ENCODE assay signal across 12 cellular contexts in the genomic region with DNA sequence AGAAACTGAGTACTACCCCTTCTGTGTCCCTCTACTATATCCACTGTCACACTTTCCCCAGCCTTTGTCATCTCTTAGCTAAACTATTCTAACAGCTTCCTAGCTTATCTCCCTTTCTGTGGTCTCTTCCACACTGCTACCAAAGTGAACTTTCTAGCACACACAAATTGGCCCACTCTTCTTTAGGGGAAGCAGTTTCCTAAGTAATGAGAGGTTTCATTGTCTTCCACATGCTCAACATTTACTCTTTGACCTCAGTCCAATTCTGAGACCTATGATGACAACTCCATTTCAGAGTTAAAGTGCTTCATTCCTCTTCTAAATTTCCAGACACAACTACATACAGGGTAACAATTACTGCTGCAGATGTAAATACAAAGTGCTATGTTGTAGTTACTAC. TPM values are rescaled to one million over a fixed set of nuclear protein-coding genes. Genes with fewer than 3 reads are reported as not detected.
DNase-seq lines count a peak whose midpoint lies in the region; ATAC-seq, FAIRE-seq and TF ChIP-seq lines count a peak whose summit lies in the region.
"Had no signal": no experiment of that assay in that cellular context is flagged by ENCODE, and none has a peak within 500 bp of the region (broad histone marks: within the 10 kb centered on the region; RNA-seq: fewer than 3 reads in every experiment).

No MANE protein-coding gene starts in this region.

- H2AFZ ChIP-seq in HepG2 (ENCODE audit: low read length) = no peak overlapping the region
- H2AFZ ChIP-seq in mesenchymal stem cell (ENCODE audit: low read depth, low read length) = no peak overlapping the region

- H3K27ac Mint-ChIP-seq in central memory CD8-positive, alpha-beta T cell (ENCODE audit: low read depth) = peak overlapping the region; percentile 50

- H3K4me3 Mint-ChIP-seq in central memory CD8-positive, alpha-beta T cell = no peak overlapping the region

- no peak overlapping the region for H3K23ac ChIP-seq in mesenchymal stem cell (ENCODE audit: low read length in 2 of 2)

- H3K14ac ChIP-seq in mesenchymal stem cell (ENCODE audit: low read length in 2 of 2) = no peak overlapping the region

- H3K27ac ChIP-seq in HepG2 (ENCODE audit: extremely low read length, insufficient read depth, low read length) (peak overlapping the region; percentile 64), right lobe of liver (no peak overlapping the region), mesenchymal stem cell (ENCODE audit: low read length, poor library complexity, severe bottlenecking) (no peak overlapping the region)

- H2BK15ac ChIP-seq in mesenchymal stem cell (ENCODE audit: low read depth, poor library complexity, severe bottlenecking) = no peak overlapping the region

- H2AK5ac ChIP-seq in mesenchymal stem cell (ENCODE audit: low read length, severe bottlenecking) = no peak overlapping the region

- no peaks in the 10 kb centered on the region for H3K9me3 ChIP-seq in HepG2 (ENCODE audit: low read length)
- H3K9me3 ChIP-seq in right lobe of liver = no peaks in the 10 kb centered on the region
- no peaks in the 10 kb centered on the region for H3K9me3 ChIP-seq in mesenchymal stem cell (ENCODE audit: control insufficient read depth, low read length)

- in situ Hi-C loops in HepG2 (cut with HindIII; ENCODE audit: extremely low pct_ligation_motif_present, low pct_unique_long_range_greater_than_20kb) = no loop called here

- H3K4me1 ChIP-seq in HepG2 (ENCODE audit: insufficient read depth, low read length) (peaks cover 19% of the 10 kb centered on the region), right lobe of liver (no peaks in the 10 kb centered on the region), mesenchymal stem cell (ENCODE audit: control insufficient read depth, insufficient read depth, low read depth, low read length) (no peaks in the 10 kb centered on the region)

- ATAC-seq in HepG2 = peak; percentile 86
- ATAC-seq in right lobe of liver = no peak
- no peak for ATAC-seq in central memory CD8-positive, alpha-beta T cell (replicated peaks; ENCODE audit: extremely low read depth, poor library complexity, severe bottlenecking)

- H3K4me2 ChIP-seq in HepG2 (ENCODE audit: low read depth, low read length) = no peak overlapping the region
- H3K4me2 ChIP-seq in mesenchymal stem cell (ENCODE audit: low read length, poor library complexity, severe bottlenecking) = no peak overlapping the region

- H2BK120ac ChIP-seq in mesenchymal stem cell (ENCODE audit: low read depth, low read length) = no peak overlapping the region

- intact Hi-C loops in HepG2 (cut with micrococcal nuclease; ENCODE audit: unreplicated experiment) (loop anchor here (2.0 kb wide), 1 partner anchor 32 kb away; a partner anchor contains a TSS), right lobe of liver (cut with DNase I) (no loop called here)

- FAIRE-seq in HepG2 (lab: Jason Lieb, UNC) = peak; percentile 42

- H4K20me1 ChIP-seq in HepG2 (ENCODE audit: insufficient read depth, low read length) = no peaks in the 10 kb centered on the region

- H4K8ac ChIP-seq in mesenchymal stem cell (ENCODE audit: low read length) = no peak overlapping the region

- peaks cover 9% of the 10 kb centered on the region for H3K4me1 Mint-ChIP-seq in central memory CD8-positive, alpha-beta T cell

- H3K4ac ChIP-seq in mesenchymal stem cell (ENCODE audit: low read depth in 1 of 2, low read length in 2 of 2) = no peak overlapping the region

- H3K9ac ChIP-seq in HepG2 (ENCODE audit: insufficient read depth, low read depth, low read length) = no peak overlapping the region
- H3K9ac ChIP-seq in mesenchymal stem cell (ENCODE audit: low read length) = no peak overlapping the region

- H3K4me3 ChIP-seq in HepG2 (replicated peaks in 1 of 3; ENCODE audit: insufficient read depth in 1 of 3, low read depth in 2 of 3, low read length in 3 of 3) (no peak overlapping the region), right lobe of liver (no peak overlapping the region), mesenchymal stem cell (ENCODE audit: insufficient read depth in 1 of 2, low read depth in 1 of 2, low read length in 2 of 2) (no peak overlapping the region)

- H3K36me3 ChIP-seq in HepG2 (replicated peaks in 1 of 2; ENCODE audit: control insufficient read depth in 1 of 2, insufficient read depth in 2 of 2, low read length in 2 of 2) (peaks cover 7 to 40% of the 10 kb centered on the region in 2 experiments; a peak in 4 of 5 replicates), right lobe of liver (peaks cover 3 to 85% (median 38%) of the 10 kb centered on the region in 4 donors), mesenchymal stem cell (ENCODE audit: control insufficient read depth in 1 of 2, insufficient read depth in 2 of 2, low read depth in 1 of 2, low read length in 2 of 2) (peaks cover 15 to 96% of the 10 kb centered on the region in 2 experiments)

- no peaks in the 10 kb centered on the region for H3K9me3 Mint-ChIP-seq in central memory CD8-positive, alpha-beta T cell

- H3K79me1 ChIP-seq in mesenchymal stem cell (replicated peaks; ENCODE audit: low read length, poor library complexity, severe bottlenecking) = peaks cover 10% of the 10 kb centered on the region

- POLR2A ChIA-PET in HepG2 (lab: Yijun Ruan, JAX) = interaction anchor here (1.0 kb wide), 1 partner anchor 33 kb away, joined by 3 read pairs; a partner anchor contains a TSS

- peaks cover 51% of the 10 kb centered on the region for H3K36me3 Mint-ChIP-seq in central memory CD8-positive, alpha-beta T cell (ENCODE audit: insufficient read depth)

- DNase-seq in HepG2 (ENCODE audit: low spot score) (peak; percentile 69), right lobe of liver (no peak), NCI-H2227 treated with DMSO at 0.1 percent for 48 hours (lab: John Stamatoyannopoulos, UW) (peak; percentile 46), ecto neural progenitor cell (ENCODE audit: low spot score) (no peak), mesenchymal stem cell (no peak), SIG-M5 (lab: John Stamatoyannopoulos, UW) (no peak)
- no peak for DNase-seq in central memory CD8-positive, alpha-beta T cell (ENCODE audit: low spot score in 2 of 2)
- DNase-seq: DMS 273 treated with DMSO at 0.1 percent for 48 hours, MM.1S, NCI-H1930, NCI-H2171, NCI-H510A treated with DMSO at 0.1 percent for 48 hours had no signal

- no peak overlapping the region for H2BK12ac ChIP-seq in mesenchymal stem cell (ENCODE audit: low read length in 2 of 2)

- no peak for TF ChIP-seq POLR2A in HepG2 (IDR thresholded peaks at IDR 0.05; ENCODE audit: insufficient read depth in 1 of 2, low read depth in 2 of 2, low read length in 2 of 2)
- TF ChIP-seq POLR2A in right lobe of liver (IDR thresholded peaks at IDR 0.05) = no peak

- H4K91ac ChIP-seq in mesenchymal stem cell (ENCODE audit: low read length) = no peak overlapping the region

- H3K27me3 Mint-ChIP-seq in central memory CD8-positive, alpha-beta T cell = no peaks in the 10 kb centered on the region

- no peak overlapping the region for H2BK5ac ChIP-seq in mesenchymal stem cell (ENCODE audit: low read depth, low read length, poor library complexity, severe bottlenecking)

- TF ChIP-seq RAD21 in HepG2 (CRISPR knock-in tag; IDR thresholded peaks at IDR 0.05) = no peak

- TF ChIP-seq CTCF in HepG2 (CRISPR knock-in tag; IDR thresholded peaks at IDR 0.05) = no peak
- TF ChIP-seq CTCF in right lobe of liver (IDR thresholded peaks at IDR 0.05) = no peak

- no TSS peak for BruUV-seq in HepG2 (replicated peaks; lab: Mats Ljungman, UMichigan)

- no peaks in the 10 kb centered on the region for H3K27me3 ChIP-seq in HepG2 (ENCODE audit: control insufficient read depth in 1 of 2, insufficient read depth in 2 of 2, low read length in 2 of 2)
- no peaks in the 10 kb centered on the region for H3K27me3 ChIP-seq in right lobe of liver
- no peaks in the 10 kb centered on the region for H3K27me3 ChIP-seq in mesenchymal stem cell (ENCODE audit: control insufficient read depth in 1 of 2, insufficient read depth in 1 of 2, low read length in 2 of 2)

- no peak overlapping the region for H3K18ac ChIP-seq in mesenchymal stem cell (ENCODE audit: low read depth in 1 of 2, low read length in 2 of 2)

- TF ChIP-seq EP300 in HepG2 (IDR thresholded peaks at IDR 0.05; ENCODE audit: low read depth in 2 of 2, low read length in 2 of 2) (no peak), HepG2 (CRISPR knock-in tag; IDR thresholded peaks at IDR 0.05; ENCODE audit: borderline replicate concordance) (no peak)

- CTCF ChIA-PET in HepG2 (lab: Yijun Ruan, JAX; ENCODE audit: low intra/inter-chr PET ratio, low total read pairs) = no interaction called here

- no peaks in the 10 kb centered on the region for H3K79me2 ChIP-seq in HepG2 (ENCODE audit: insufficient read depth, low read length)

TF ChIP-seq in HepG2, 621 proteins besides CTCF, POLR2A, EP300 and RAD21 (continues in another document):
- TF ChIP-seq SOX6 (IDR thresholded peaks at IDR 0.05) (no peak), SOX6 (CRISPR knock-in tag; IDR thresholded peaks at IDR 0.05) (peak; percentile 26; the same call in 1 of the 2 replicates), ZBTB21 (CRISPR knock-in tag; IDR thresholded peaks at IDR 0.05) (no peak), TARDBP (CRISPR knock-in tag; IDR thresholded peaks at IDR 0.05) (no peak)

RNA-seq across cellular contexts. Expression of a gene that starts 32.9 kb away (rescaled TPM):
- total RNA-seq in HepG2 (2016; rRNA removed; fragmentation: Illumina TruSeq; extraction: Trizol) = 4.9 and 6.3 TPM in 2 replicates
- 0.81 and 0.97 TPM in 2 replicates for total RNA-seq in HepG2 (2016; cell fraction: cytosol; rRNA removed; fragmentation: Illumina TruSeq; extraction: Trizol; ENCODE audit: low read depth)
- 5.9 and 6.5 TPM in 2 replicates for total RNA-seq in HepG2 (2016; cell fraction: insoluble cytoplasmic fraction; rRNA removed; fragmentation: Illumina TruSeq; extraction: Trizol)
- total RNA-seq in HepG2 (2016; cell fraction: membrane; rRNA removed; fragmentation: Illumina TruSeq; extraction: Trizol) = 1.8 and 1.9 TPM in 2 replicates
- 8.7 and 9.9 TPM in 2 replicates for total RNA-seq in HepG2 (2016; cell fraction: nucleus; rRNA removed; fragmentation: Illumina TruSeq; extraction: Trizol)
- 3.1 and 3.3 TPM in 2 replicates for polyA plus RNA-seq in HepG2 (2011; rRNA removed)
- 1.6 and 2.4 TPM in 2 replicates for polyA plus RNA-seq in HepG2 (2011; cell fraction: cytosol; rRNA removed)
- polyA plus RNA-seq in HepG2 (2011; cell fraction: nucleus; rRNA removed) = 3.5 and 4.7 TPM in 2 replicates
- polyA plus RNA-seq in HepG2 (2012) = 2.6 and 2.9 TPM in 2 replicates
- 0.25 and 0.34 TPM in 2 replicates for polyA plus RNA-seq in HepG2 (2016; cell fraction: cytosol; fragmentation: Illumina TruSeq; extraction: Trizol; ENCODE audit: low read depth)
- 4.7 and 4.9 TPM in 2 replicates for polyA plus RNA-seq in HepG2 (2016; cell fraction: insoluble cytoplasmic fraction; fragmentation: Illumina TruSeq; extraction: Trizol; ENCODE audit: low read depth)
- 0.63 and 0.68 TPM in 2 replicates for polyA plus RNA-seq in HepG2 (2016; cell fraction: membrane; fragmentation: Illumina TruSeq; extraction: Trizol; ENCODE audit: low read depth)
- polyA plus RNA-seq in HepG2 (2016; cell fraction: nucleus; fragmentation: Illumina TruSeq; extraction: Trizol; ENCODE audit: insufficient read depth, low read depth) = 7.0 and 8.1 TPM in 2 replicates
- 4.8 and 7.2 TPM in 2 replicates for polyA minus RNA-seq in HepG2 (2011; rRNA and poly(A)+ RNA removed; ENCODE audit: low replicate concordance)
- polyA minus RNA-seq in HepG2 (2011; cell fraction: cytosol; rRNA and poly(A)+ RNA removed) = 1.9 and 2.0 TPM in 2 replicates
- 14.9 and 18.6 TPM in 2 replicates for polyA minus RNA-seq in HepG2 (2011; cell fraction: nucleus; rRNA and poly(A)+ RNA removed)
- total RNA-seq in right lobe of liver = 1 to 10 TPM; 6.2 to 9.3 (median 8.3) TPM
- polyA plus RNA-seq in mesenchymal stem cell (2013, experiment 1 of 2) = 3.4 TPM
- polyA plus RNA-seq in mesenchymal stem cell (2013, experiment 2 of 2) = 3.4 TPM

Comparison
In these comparisons a context has a peak if more than half of its experiments do, and no peak if none do; other contexts are left out.
1. DNase-seq: peak in HepG2 (single experiment) and NCI-H2227 treated with DMSO at 0.1 percent for 48 hours (single experiment); none in right lobe of liver (0 of 3), central memory CD8-positive, alpha-beta T cell (0 of 2), ecto neural progenitor cell (single experiment), mesenchymal stem cell (single experiment) and SIG-M5 (single experiment).